18 cellular contexts compared by ENCODE assay signal in the genomic region with DNA sequence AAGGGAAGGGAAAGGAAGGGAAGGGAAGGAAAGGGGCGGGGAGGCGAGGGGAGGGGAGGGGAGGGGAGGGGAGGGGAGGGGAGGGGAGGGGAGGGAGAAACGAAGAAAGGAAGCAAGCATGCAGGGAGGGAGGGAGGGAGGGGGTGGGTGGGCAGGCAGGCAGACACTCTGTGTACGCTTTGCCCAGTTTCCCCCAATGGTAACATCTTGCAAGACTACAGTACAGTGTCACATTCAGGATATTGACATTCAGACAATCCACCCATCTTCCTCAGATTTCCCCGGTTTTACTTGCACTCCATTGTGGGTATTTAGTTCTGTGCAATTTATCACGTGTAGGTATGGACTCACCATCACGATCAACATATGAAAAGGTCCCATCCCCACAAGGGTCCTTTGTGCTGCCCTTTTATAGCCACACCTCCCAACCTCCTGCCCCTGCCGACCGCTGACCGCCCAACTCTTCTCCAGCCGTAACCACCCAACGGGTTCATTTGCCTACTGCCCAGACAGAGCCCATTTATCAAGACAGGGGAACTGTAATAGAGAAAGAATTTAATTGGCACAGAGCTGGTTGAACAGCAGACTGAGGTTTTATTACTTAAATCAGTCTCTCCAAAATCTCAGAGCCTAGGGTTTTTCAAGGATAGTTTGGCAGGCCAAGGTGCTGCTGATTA.
DNase-seq lines count a peak whose midpoint lies in the region; ATAC-seq and TF ChIP-seq lines count a peak whose summit lies in the region.
"Had no signal": no experiment of that assay in that cellular context is flagged by ENCODE, and none has a peak within 500 bp of the region (broad histone marks: within the 10 kb centered on the region; RNA-seq: fewer than 3 reads in every experiment).

No MANE protein-coding gene starts in this region.

- intact Hi-C loops in thyroid gland (cut with DNase I), result no loop called here

- H3K36me3 Mint-ChIP-seq in stimulated activated effector memory CD8-positive, alpha-beta T cell treated with anti-CD3 and anti-CD28 coated beads, Interleukin-12 subunit alpha, Interleukin-12 subunit beta, amount 100 ng/mL, for 72 hours, result no peaks in the 10 kb centered on the region
- H3K36me3 Mint-ChIP-seq: type B pancreatic cell had no signal

- H3K4me1 ChIP-seq in iPS-18a (ENCODE audit: control insufficient read depth, low read depth, low read length) (peaks cover 36% of the 10 kb centered on the region), thyroid gland (no peaks in the 10 kb centered on the region)

- H3K4me3 Mint-ChIP-seq in stimulated activated effector memory CD8-positive, alpha-beta T cell treated with anti-CD3 and anti-CD28 coated beads, Interleukin-12 subunit alpha, Interleukin-12 subunit beta, amount 100 ng/mL, for 72 hours, result no peak overlapping the region
- H3K4me3 Mint-ChIP-seq: type B pancreatic cell had no signal

- peak; percentile 4 for DNase-seq in NCI-H146 (lab: John Stamatoyannopoulos, UW)
- DNase-seq in NCI-H146 treated with DMSO at 0.1 percent for 48 hours (lab: John Stamatoyannopoulos, UW; ENCODE audit: unreplicated experiment), result no peak
- DNase-seq in astrocyte of the hippocampus (ENCODE audit: low read depth, low spot score), result peak; percentile 81
- no peak for DNase-seq in stimulated activated effector memory CD8-positive, alpha-beta T cell treated with anti-CD3 and anti-CD28 coated beads, Interleukin-12 subunit alpha, Interleukin-12 subunit beta, amount 100 ng/mL, for 72 hours (ENCODE audit: low spot score in 2 of 2)
- DNase-seq in NK-92 treated with Interleukin-12 subunit alpha and Interleukin-12 subunit beta, amount 100 ng/mL, for 24 hours (lab: John Stamatoyannopoulos, UW), result no peak
- no peak for DNase-seq in thyroid gland
- DNase-seq: activated CD8-positive, alpha-beta memory T cell treated with anti-CD3 and anti-CD28 coated beads for 24 hours; activated effector memory CD4-positive, alpha-beta T cell treated with Interleukin-2 at 50 U/mL for 16 hours; body of pancreas; Caco-2; left cardiac atrium; NCI-H1417; NCI-H226; stimulated activated CD8-positive, alpha-beta memory T cell treated with anti-CD3 and anti-CD28 coated beads, Interleukin-4, amount 100 ng/mL, for 48 hours had no signal

- no peak for ATAC-seq in stimulated activated effector memory CD8-positive, alpha-beta T cell treated with anti-CD3 and anti-CD28 coated beads, Interleukin-12 subunit alpha, Interleukin-12 subunit beta, amount 100 ng/mL, for 72 hours
- ATAC-seq in HG03378 (IDR thresholded peaks at IDR 0.05; ENCODE audit: unreplicated experiment), result no peak
- ATAC-seq: body of pancreas had no signal

- H3K4me1 Mint-ChIP-seq in stimulated activated effector memory CD8-positive, alpha-beta T cell treated with anti-CD3 and anti-CD28 coated beads, Interleukin-12 subunit alpha, Interleukin-12 subunit beta, amount 100 ng/mL, for 72 hours, result peaks cover 25% of the 10 kb centered on the region

- H3K9me3 ChIP-seq in iPS-18a (ENCODE audit: control insufficient read depth, low read depth, low read length) (no peaks in the 10 kb centered on the region), thyroid gland (no peaks in the 10 kb centered on the region)
- H3K9me3 ChIP-seq: body of pancreas, Caco-2 had no signal

- H3K4me3 ChIP-seq in iPS-18a (ENCODE audit: low read length) (peak overlapping the region; percentile 14), thyroid gland (replicated peaks in 1 of 3) (no peak overlapping the region)
- H3K4me3 ChIP-seq: body of pancreas had no signal

- H3K36me3 ChIP-seq in iPS-18a (ENCODE audit: control insufficient read depth, low read depth, low read length), result no peaks in the 10 kb centered on the region
- H3K36me3 ChIP-seq in thyroid gland, result no peaks in the 10 kb centered on the region

- 49 to 66% methylated on average over 10 to 12 of the region's 12 CpGs for WGBS in thyroid gland, 2 donors

- no peaks in the 10 kb centered on the region for H3K9me3 Mint-ChIP-seq in stimulated activated effector memory CD8-positive, alpha-beta T cell treated with anti-CD3 and anti-CD28 coated beads, Interleukin-12 subunit alpha, Interleukin-12 subunit beta, amount 100 ng/mL, for 72 hours
- H3K9me3 Mint-ChIP-seq: type B pancreatic cell had no signal

- H3K27ac ChIP-seq in iPS-18a (ENCODE audit: low read length) (no peak overlapping the region), thyroid gland (no peak overlapping the region)
- H3K27ac ChIP-seq: 22Rv1, body of pancreas had no signal

- H3K9ac ChIP-seq in iPS-18a (ENCODE audit: low read length), result no peak overlapping the region

- no peak for TF ChIP-seq CTCF in thyroid gland (IDR thresholded peaks at IDR 0.05)

- H3K27me3 ChIP-seq in iPS-18a (ENCODE audit: control insufficient read depth, insufficient read depth, low read length) (no peaks in the 10 kb centered on the region), thyroid gland (no peaks in the 10 kb centered on the region)
- H3K27me3 ChIP-seq: body of pancreas had no signal

- TF ChIP-seq POLR2A in thyroid gland (IDR thresholded peaks at IDR 0.05), result no peak

- H3K27ac Mint-ChIP-seq in stimulated activated effector memory CD8-positive, alpha-beta T cell treated with anti-CD3 and anti-CD28 coated beads, Interleukin-12 subunit alpha, Interleukin-12 subunit beta, amount 100 ng/mL, for 72 hours, result peak overlapping the region; percentile 8
- H3K27ac Mint-ChIP-seq: type B pancreatic cell had no signal

Comparison
In these comparisons a context has a peak if more than half of its experiments do, and no peak if none do; other contexts are left out.
1. DNase-seq: peak in NCI-H146 (single experiment) and astrocyte of the hippocampus (single experiment); none in NCI-H146 treated with DMSO at 0.1 percent for 48 hours (single experiment), stimulated activated effector memory CD8-positive, alpha-beta T cell treated with anti-CD3 and anti-CD28 coated beads, Interleukin-12 subunit alpha, Interleukin-12 subunit beta, amount 100 ng/mL, for 72 hours (0 of 2), NK-92 treated with Interleukin-12 subunit alpha and Interleukin-12 subunit beta, amount 100 ng/mL, for 24 hours (single experiment) and thyroid gland (0 of 2).